Comparison of ENCODE assay signal across 38 cellular contexts in the genomic region with DNA sequence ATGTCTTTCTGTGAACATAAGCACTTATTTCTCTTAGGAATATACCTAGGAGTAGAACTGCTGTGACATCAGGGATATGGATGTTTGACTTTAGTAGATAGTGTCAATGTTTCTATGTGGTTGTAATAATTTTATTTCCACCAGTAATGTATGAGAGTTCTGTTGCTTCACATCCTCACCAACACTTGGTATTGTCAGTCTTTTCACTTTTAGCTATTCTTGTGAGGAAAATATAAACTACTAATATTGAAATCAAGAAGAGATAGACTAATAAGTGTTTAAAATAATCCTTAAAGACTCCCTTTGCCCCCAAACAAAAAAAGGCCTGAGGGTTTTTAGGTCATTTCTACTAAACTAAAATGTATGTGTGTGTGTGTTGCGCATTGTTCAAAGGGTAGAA.
"Had no signal": no experiment of that assay in that cellular context is flagged by ENCODE, and none has a peak within 500 bp of the region (broad histone marks: within the 10 kb centered on the region; RNA-seq: fewer than 3 reads in every experiment).

No MANE protein-coding gene starts in this region.

- H3K27ac ChIP-seq: adrenal gland, ascending aorta, body of pancreas, brain microvascular endothelial cell, breast epithelium, cardiac muscle cell had no signal

- H3K4me3 Mint-ChIP-seq: activated naive CD4-positive, alpha-beta T cell treated with anti-CD3 and anti-CD28 coated beads for 36 hours; activated naive CD4-positive, alpha-beta T cell treated with anti-CD3 and anti-CD28 coated beads, Interleukin-2, amount 10 ng/mL, durations not matched to agents 7 days and 5 days; activated naive CD4-positive, alpha-beta T cell treated with anti-CD3 and anti-CD28 coated beads, Interleukin-2, amount 50 U/mL, for 24 hours; activated naive CD8-positive, alpha-beta T cell; activated naive CD8-positive, alpha-beta T cell treated with anti-CD3 and anti-CD28 coated beads for 36 hours; activated naive CD8-positive, alpha-beta T cell treated with anti-CD3 and anti-CD28 coated beads, Interleukin-2, amount 10 ng/mL, durations not matched to agents 7 days and 5 days; activated naive CD8-positive, alpha-beta T cell treated with anti-CD3 and anti-CD28 coated beads, Interleukin-2, amount 50 U/mL, for 24 hours; activated T-cell treated with anti-CD3 and anti-CD28 coated beads, Interleukin-2, amount 50 U/mL, for 24 hours; activated T-cell treated with anti-CD3 and anti-CD28 coated beads, Interleukin-2, amount 50 U/mL, for 4 hours; activated T-cell treated with anti-CD3 and anti-CD28 coated beads, Interleukin-2, amount 50 U/mL, for 72 hours; activated T-helper 1 cell treated with anti-CD3 and anti-CD28 coated beads, Interleukin-12 subunit alpha, Interleukin-12 subunit beta, Interleukin-2, Interleukin-4 antibody, amounts not matched to agents 30 ng/mL and 10 ng/mL and 1 ng/mL, durations not matched to agents 14 hours and 24 hours and 36 hours; activated T-helper 17 cell treated with anti-CD3 and anti-CD28 coated beads, Interleukin-2, amount 50 U/mL, for 72 hours; central memory CD8-positive, alpha-beta T cell had no signal

- H3K9me3 ChIP-seq: adrenal gland, ascending aorta, body of pancreas, breast epithelium had no signal

- ATAC-seq: activated naive CD4-positive, alpha-beta T cell treated with anti-CD3 and anti-CD28 coated beads, Interleukin-2, amount 50 U/mL, for 72 hours; activated naive CD8-positive, alpha-beta T cell treated with anti-CD3 and anti-CD28 coated beads, Interleukin-2, amount 50 U/mL, for 24 hours; activated T-cell treated with anti-CD3 and anti-CD28 coated beads, Interleukin-2, amount 50 U/mL, for 4 hours; activated T-cell treated with anti-CD3 and anti-CD28 coated beads, Interleukin-2, amount 50 U/mL, for 72 hours; activated T-helper 17 cell treated with anti-CD3 and anti-CD28 coated beads, Interleukin-2, amount 50 U/mL, for 72 hours; body of pancreas had no signal

- H3K36me3 Mint-ChIP-seq: activated naive CD4-positive, alpha-beta T cell treated with anti-CD3 and anti-CD28 coated beads, Interleukin-2, amount 50 U/mL, for 24 hours; activated naive CD8-positive, alpha-beta T cell; activated naive CD8-positive, alpha-beta T cell treated with anti-CD3 and anti-CD28 coated beads for 36 hours had no signal

- DNase-seq: activated effector memory CD4-positive, alpha-beta T cell treated with anti-CD3 and anti-CD28 coated beads, Interleukin-2, amount 50 U/mL, for 16 hours; activated effector memory CD4-positive, alpha-beta T cell treated with Interleukin-2 at 50 U/mL for 16 hours; activated gamma-delta T cell; activated gamma-delta T cell treated with Interleukin-2 at 50 U/mL for 16 hours; activated naive CD4-positive, alpha-beta T cell; activated naive CD4-positive, alpha-beta T cell treated with anti-CD3 and anti-CD28 coated beads for 36 hours; activated naive CD4-positive, alpha-beta T cell treated with anti-CD3 and anti-CD28 coated beads, Interleukin-2, amount 10 ng/mL, durations not matched to agents 7 days and 5 days; activated naive CD4-positive, alpha-beta T cell treated with anti-CD3 and anti-CD28 coated beads, Interleukin-2, amount 50 U/mL, for 16 hours; activated naive CD4-positive, alpha-beta T cell treated with Interleukin-2 at 50 U/mL for 16 hours; activated naive CD8-positive, alpha-beta T cell treated with anti-CD3 and anti-CD28 coated beads for 36 hours; activated naive CD8-positive, alpha-beta T cell treated with anti-CD3 and anti-CD28 coated beads, Interleukin-2, amount 10 ng/mL, durations not matched to agents 7 days and 5 days; activated naive CD8-positive, alpha-beta T cell treated with anti-CD3 and anti-CD28 coated beads, Interleukin-2, amount 50 U/mL, for 24 hours; activated T-cell treated with anti-CD3 and anti-CD28 coated beads, Interleukin-2, amount 50 U/mL, for 1 hour; activated T-cell treated with anti-CD3 and anti-CD28 coated beads, Interleukin-2, amount 50 U/mL, for 24 hours; activated T-cell treated with anti-CD3 and anti-CD28 coated beads, Interleukin-2, amount 50 U/mL, for 4 hours; activated T-cell treated with anti-CD3 and anti-CD28 coated beads, Interleukin-2, amount 50 U/mL, for 48 hours; activated T-cell treated with anti-CD3 and anti-CD28 coated beads, Interleukin-2, amount 50 U/mL, for 72 hours; adrenal gland; amniotic stem cell; amygdala; anterior cingulate cortex; aorta; body of pancreas; brain microvascular endothelial cell; caudate nucleus; central memory CD4-positive, alpha-beta T cell; cerebellar nuclear complex had no signal

- H3K4me3 ChIP-seq: adrenal gland, ascending aorta, body of pancreas, breast epithelium, cardiac muscle cell had no signal

- H3K27me3 Mint-ChIP-seq: activated naive CD4-positive, alpha-beta T cell treated with anti-CD3 and anti-CD28 coated beads, Interleukin-2, amount 50 U/mL, for 24 hours; activated naive CD8-positive, alpha-beta T cell; activated naive CD8-positive, alpha-beta T cell treated with anti-CD3 and anti-CD28 coated beads for 36 hours; activated naive CD8-positive, alpha-beta T cell treated with anti-CD3 and anti-CD28 coated beads, Interleukin-2, amount 10 ng/mL, durations not matched to agents 7 days and 5 days; activated naive CD8-positive, alpha-beta T cell treated with anti-CD3 and anti-CD28 coated beads, Interleukin-2, amount 50 U/mL, for 24 hours; activated T-cell treated with anti-CD3 and anti-CD28 coated beads, Interleukin-2, amount 50 U/mL, for 24 hours; activated T-helper 17 cell treated with anti-CD3 and anti-CD28 coated beads, Interleukin-2, amount 50 U/mL, for 72 hours; central memory CD8-positive, alpha-beta T cell had no signal

- H3K27ac Mint-ChIP-seq: activated naive CD4-positive, alpha-beta T cell treated with anti-CD3 and anti-CD28 coated beads for 36 hours; activated naive CD4-positive, alpha-beta T cell treated with anti-CD3 and anti-CD28 coated beads, Interleukin-2, amount 10 ng/mL, durations not matched to agents 7 days and 5 days; activated naive CD4-positive, alpha-beta T cell treated with anti-CD3 and anti-CD28 coated beads, Interleukin-2, amount 50 U/mL, for 24 hours; activated naive CD4-positive, alpha-beta T cell treated with anti-CD3 and anti-CD28 coated beads, Interleukin-2, amount 50 U/mL, for 72 hours; activated naive CD8-positive, alpha-beta T cell; activated naive CD8-positive, alpha-beta T cell treated with anti-CD3 and anti-CD28 coated beads for 36 hours; activated naive CD8-positive, alpha-beta T cell treated with anti-CD3 and anti-CD28 coated beads, Interleukin-2, amount 10 ng/mL, durations not matched to agents 7 days and 5 days; activated naive CD8-positive, alpha-beta T cell treated with anti-CD3 and anti-CD28 coated beads, Interleukin-2, amount 50 U/mL, for 24 hours; activated T-cell treated with anti-CD3 and anti-CD28 coated beads, Interleukin-2, amount 50 U/mL, for 24 hours; activated T-cell treated with anti-CD3 and anti-CD28 coated beads, Interleukin-2, amount 50 U/mL, for 72 hours; activated T-helper 1 cell treated with anti-CD3 and anti-CD28 coated beads, Interleukin-12 subunit alpha, Interleukin-12 subunit beta, Interleukin-2, Interleukin-4 antibody, amounts not matched to agents 30 ng/mL and 10 ng/mL and 1 ng/mL, durations not matched to agents 14 hours and 24 hours and 36 hours; activated T-helper 17 cell treated with anti-CD3 and anti-CD28 coated beads, Interleukin-2, amount 50 U/mL, for 72 hours; activated T-helper 2 cell treated with anti-CD3 and anti-CD28 coated beads, Interferon-gamma antibody, Interleukin-2, Interleukin-4, amounts not matched to agents 10 μg/mL and 5 μg/mL and 100 μg/mL, durations not matched to agents 14 hours and 24 hours and 36 hours; brain had no signal

- H3K36me3 ChIP-seq: brain microvascular endothelial cell, breast epithelium had no signal
